ENCODE assay signal across 2 cellular contexts in the genomic region with DNA sequence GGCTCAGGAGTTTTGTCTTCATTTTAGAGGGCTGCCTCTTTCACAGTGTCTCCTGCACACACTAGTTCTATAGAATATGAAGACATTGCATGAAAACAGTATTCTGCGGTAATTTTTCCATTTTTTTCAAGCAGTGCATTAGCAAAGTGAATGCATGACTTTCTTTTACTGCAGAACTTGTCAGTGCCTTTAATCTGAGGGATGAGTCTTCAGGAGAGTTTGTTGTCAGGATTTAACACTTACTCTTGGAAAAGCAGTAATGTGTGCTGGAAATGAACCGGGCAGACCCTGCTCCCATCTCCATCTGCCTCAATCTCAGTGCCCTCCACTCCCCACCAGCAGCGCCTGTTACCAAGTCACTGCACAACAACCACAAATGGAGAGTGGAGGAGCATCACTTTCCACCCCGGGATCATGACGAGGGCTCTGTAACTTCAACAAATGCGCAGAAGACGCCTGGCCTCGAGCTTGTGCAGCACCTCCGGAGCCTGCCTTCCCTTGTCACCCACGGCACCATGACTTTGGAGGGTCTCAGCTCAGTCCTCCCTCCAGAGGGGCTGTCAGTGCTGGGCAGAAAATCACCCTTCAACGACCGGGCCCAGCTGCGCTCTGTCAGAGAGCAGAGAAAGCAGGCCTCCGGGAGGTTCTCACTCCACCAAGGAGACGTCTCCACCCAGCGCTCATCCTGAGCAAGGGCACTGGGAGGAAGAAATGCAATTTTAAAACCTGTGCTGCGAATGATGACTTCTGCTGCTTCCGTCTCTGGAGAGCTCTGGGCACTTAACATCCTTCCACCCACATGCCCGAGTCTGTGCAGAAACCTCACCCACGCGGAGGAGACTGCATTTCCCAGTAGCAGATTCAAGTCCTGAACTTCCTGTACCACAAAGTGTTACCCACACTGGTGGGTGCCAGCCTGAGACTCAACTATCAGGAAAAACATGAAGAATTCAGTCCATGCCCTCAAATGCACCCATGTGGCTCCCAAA.
TF ChIP-seq lines count a peak whose summit lies in the region.

No MANE protein-coding gene starts in this region.

TF ChIP-seq in K562, 482 proteins besides CTCF, POLR2A, EP300 and RAD21:
- TF ChIP-seq PHF20 (IDR thresholded peaks at IDR 0.05; ENCODE audit: partially characterized antibody) (no peak), FOXO4 (CRISPR knock-in tag; IDR thresholded peaks at IDR 0.05) (no peak), MYNN (IDR thresholded peaks at IDR 0.05) (no peak), MYNN (CRISPR knock-in tag; IDR thresholded peaks at IDR 0.05) (no peak), ASH1L (IDR thresholded peaks at IDR 0.05; ENCODE audit: borderline replicate concordance, low read depth, partially characterized antibody) (no peak), E2F3 (CRISPR knock-in tag; IDR thresholded peaks at IDR 0.05) (no peak), GTF2A2 (tag; IDR thresholded peaks at IDR 0.05) (no peak), ZNF41 (CRISPR knock-in tag; conservative IDR thresholded peaks at IDR 0.05) (no peak), FUS (optimal IDR thresholded peaks at IDR 0.05; ENCODE audit: low read depth, low read length) (no peak), ZNF239 (CRISPR knock-in tag; IDR thresholded peaks at IDR 0.05) (peak; percentile 97), RBM25 (IDR thresholded peaks at IDR 0.05; ENCODE audit: low read depth, low read length, severe bottlenecking) (peak; percentile 78), SRSF7 (optimal IDR thresholded peaks at IDR 0.05; ENCODE audit: low read depth, low read length) (no peak), SMAD3 (CRISPR knock-in tag; conservative IDR thresholded peaks at IDR 0.05) (no peak), MAFK (IDR thresholded peaks at IDR 0.05; ENCODE audit: low read length) (no peak), SAP30 (IDR thresholded peaks at IDR 0.05; ENCODE audit: borderline replicate concordance, insufficient read depth, low read depth, low read length, poor library complexity, severe bottlenecking) (no peak), PURB (CRISPR knock-in tag; IDR thresholded peaks at IDR 0.05; ENCODE audit: low read depth) (no peak), HMG20B (CRISPR knock-in tag; IDR thresholded peaks at IDR 0.05) (no peak), ZSCAN32 (CRISPR knock-in tag; IDR thresholded peaks at IDR 0.05) (no peak), KDM1A (IDR thresholded peaks at IDR 0.05) (0 out of 4 replicates have a peak, but pooled peaks of 1 of the 2 experiments have one; percentile 11), ZC3H4 (CRISPR knock-in tag; IDR thresholded peaks at IDR 0.05; ENCODE audit: borderline replicate concordance) (no peak), BRCA1 (IDR thresholded peaks at IDR 0.05) (no peak), BRCA1 (CRISPR knock-in tag; IDR thresholded peaks at IDR 0.05) (no peak), ZNF3 (CRISPR knock-in tag; IDR thresholded peaks at IDR 0.05) (0 out of 2 replicates have a peak, but pooled peaks have one; percentile 61), HCFC1 (IDR thresholded peaks at IDR 0.05; ENCODE audit: low read depth, low read length) (no peak), ZBTB34 (CRISPR knock-in tag; IDR thresholded peaks at IDR 0.05) (no peak), ZNF282 (CRISPR knock-in tag; IDR thresholded peaks at IDR 0.05) (no peak)
- TF ChIP-seq, protein P1, sequence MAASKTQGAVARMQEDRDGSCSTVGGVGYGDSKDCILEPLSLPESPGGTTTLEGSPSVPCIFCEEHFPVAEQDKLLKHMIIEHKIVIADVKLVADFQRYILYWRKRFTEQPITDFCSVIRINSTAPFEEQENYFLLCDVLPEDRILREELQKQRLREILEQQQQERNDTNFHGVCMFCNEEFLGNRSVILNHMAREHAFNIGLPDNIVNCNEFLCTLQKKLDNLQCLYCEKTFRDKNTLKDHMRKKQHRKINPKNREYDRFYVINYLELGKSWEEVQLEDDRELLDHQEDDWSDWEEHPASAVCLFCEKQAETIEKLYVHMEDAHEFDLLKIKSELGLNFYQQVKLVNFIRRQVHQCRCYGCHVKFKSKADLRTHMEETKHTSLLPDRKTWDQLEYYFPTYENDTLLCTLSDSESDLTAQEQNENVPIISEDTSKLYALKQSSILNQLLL (CRISPR knock-in tag; IDR thresholded peaks at IDR 0.05; ENCODE audit: borderline replicate concordance), result no peak
- TF ChIP-seq, protein P2, sequence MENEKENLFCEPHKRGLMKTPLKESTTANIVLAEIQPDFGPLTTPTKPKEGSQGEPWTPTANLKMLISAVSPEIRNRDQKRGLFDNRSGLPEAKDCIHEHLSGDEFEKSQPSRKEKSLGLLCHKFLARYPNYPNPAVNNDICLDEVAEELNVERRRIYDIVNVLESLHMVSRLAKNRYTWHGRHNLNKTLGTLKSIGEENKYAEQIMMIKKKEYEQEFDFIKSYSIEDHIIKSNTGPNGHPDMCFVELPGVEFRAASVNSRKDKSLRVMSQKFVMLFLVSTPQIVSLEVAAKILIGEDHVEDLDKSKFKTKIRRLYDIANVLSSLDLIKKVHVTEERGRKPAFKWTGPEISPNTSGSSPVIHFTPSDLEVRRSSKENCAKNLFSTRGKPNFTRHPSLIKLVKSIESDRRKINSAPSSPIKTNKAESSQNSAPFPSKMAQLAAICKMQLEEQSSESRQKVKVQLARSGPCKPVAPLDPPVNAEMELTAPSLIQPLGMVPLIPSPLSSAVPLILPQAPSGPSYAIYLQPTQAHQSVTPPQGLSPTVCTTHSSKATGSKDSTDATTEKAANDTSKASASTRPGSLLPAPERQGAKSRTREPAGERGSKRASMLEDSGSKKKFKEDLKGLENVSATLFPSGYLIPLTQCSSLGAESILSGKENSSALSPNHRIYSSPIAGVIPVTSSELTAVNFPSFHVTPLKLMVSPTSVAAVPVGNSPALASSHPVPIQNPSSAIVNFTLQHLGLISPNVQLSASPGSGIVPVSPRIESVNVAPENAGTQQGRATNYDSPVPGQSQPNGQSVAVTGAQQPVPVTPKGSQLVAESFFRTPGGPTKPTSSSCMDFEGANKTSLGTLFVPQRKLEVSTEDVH (IDR thresholded peaks at IDR 0.05; ENCODE audit: low read depth, partially characterized antibody), result no peak
TF ChIP-seq in K562: peak in this region for 4.

TF ChIP-seq in HepG2, 621 proteins besides CTCF, POLR2A, EP300 and RAD21:
- TF ChIP-seq ZNF124 (CRISPR knock-in tag; IDR thresholded peaks at IDR 0.05), result no peak
- TF ChIP-seq FOXK2 (IDR thresholded peaks at IDR 0.05), result no peak
- no peak for TF ChIP-seq FOXC1 (CRISPR knock-in tag; IDR thresholded peaks at IDR 0.05; ENCODE audit: borderline replicate concordance)
- TF ChIP-seq ZNF776 (CRISPR knock-in tag; IDR thresholded peaks at IDR 0.05), result no peak
- TF ChIP-seq ZSCAN9 (CRISPR knock-in tag; IDR thresholded peaks at IDR 0.05; ENCODE audit: borderline replicate concordance), result no peak
- no peak for TF ChIP-seq ZNF256 (CRISPR knock-in tag; conservative IDR thresholded peaks at IDR 0.05)
- no peak for TF ChIP-seq SOX5 (CRISPR knock-in tag; IDR thresholded peaks at IDR 0.05; ENCODE audit: borderline replicate concordance)
- no peak for TF ChIP-seq HNRNPH1 (optimal IDR thresholded peaks at IDR 0.05; ENCODE audit: low read depth, low read length)
- TF ChIP-seq, protein P3, sequence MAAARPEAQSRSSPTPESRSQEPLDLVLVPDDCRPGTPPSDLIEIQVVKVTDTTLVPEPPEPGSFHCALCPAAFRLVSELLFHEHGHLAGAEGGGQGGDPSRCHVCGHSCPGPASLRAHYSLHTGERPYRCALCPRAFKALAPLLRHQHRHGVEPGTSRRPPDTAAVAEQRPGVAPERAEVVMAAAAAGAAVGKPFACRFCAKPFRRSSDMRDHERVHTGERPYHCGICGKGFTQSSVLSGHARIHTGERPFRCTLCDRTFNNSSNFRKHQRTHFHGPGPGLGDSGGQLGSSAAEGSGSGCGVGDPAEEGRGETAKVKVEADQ (CRISPR knock-in tag; IDR thresholded peaks at IDR 0.05; ENCODE audit: borderline replicate concordance), result no peak
- no peak for TF ChIP-seq ZNF792 (CRISPR knock-in tag; IDR thresholded peaks at IDR 0.05)
- no peak for TF ChIP-seq ZBTB7B (CRISPR knock-in tag; IDR thresholded peaks at IDR 0.05)
